In genomic region chr9:8391566-8391965, GRCh38 we compare ENCODE assay signal across 19 cellular contexts.
A peak's percentile ranks its signal among the peaks of the same experiment; 100 is the strongest.
DNase-seq lines count a peak whose midpoint lies in the region; ATAC-seq and TF ChIP-seq lines count a peak whose summit lies in the region.
"Had no signal": no experiment of that assay in that cellular context is flagged by ENCODE, and none has a peak within 500 bp of the region (broad histone marks: within the 10 kb centered on the region; RNA-seq: fewer than 3 reads in every experiment).

No MANE protein-coding gene starts in this region.

- DNase-seq in astrocyte of the hippocampus (ENCODE audit: low read depth, low spot score) (peak; percentile 11), fibroblast of mammary gland (ENCODE audit: low read depth) (peak; percentile 49), fibroblast of the aortic adventitia (ENCODE audit: low read depth) (peak; percentile 70), putamen (ENCODE audit: low spot score) (peak; percentile 10), GM23248 (no peak), SHP77 treated with DMSO at 0.1 percent for 48 hours (lab: John Stamatoyannopoulos, UW) (no peak)
- DNase-seq: 8988T; ACHN; AML-193; Caco-2; Calu3; CD4-positive, alpha-beta T cell; CD8-positive, alpha-beta T cell; DMS79 treated with DMSO at 0.1 percent for 48 hours; GF-D8 had no signal

- no peak for ATAC-seq in GM21447 (IDR thresholded peaks at IDR 0.05; ENCODE audit: unreplicated experiment)
- no peak for ATAC-seq in activated CD4-positive, CD25-positive, alpha-beta regulatory T cell treated with anti-CD3 and anti-CD28 coated beads, Interleukin-2, amount 50 U/mL, for 24 hours
- ATAC-seq: CD8-positive, alpha-beta T cell had no signal

- in situ Hi-C loops in GM23248 (cut with MboI): loop anchor here (25.0 kb wide), 1 partner anchor 104 kb away; no protein-coding TSS in a partner anchor

- H3K9ac ChIP-seq in GM23248: no peak overlapping the region
- H3K9ac ChIP-seq: BLaER1 treated with 17β-estradiol and CSF1 and Interleukin-3, amounts not matched to agents 10 nM and 100 nM had no signal

- no peak overlapping the region for H3K27ac ChIP-seq in GM23248
- H3K27ac ChIP-seq: BLaER1 treated with 17β-estradiol and CSF1 and Interleukin-3, amounts not matched to agents 10 nM and 100 nM; C4-2B had no signal

- H3K4me3 ChIP-seq in fibroblast of mammary gland (ENCODE audit: control insufficient read depth, low read depth, low read length) (no peak overlapping the region), fibroblast of the aortic adventitia (ENCODE audit: low read depth, low read length) (no peak overlapping the region), GM23248 (no peak overlapping the region)
- H3K4me3 ChIP-seq: BLaER1 treated with 17β-estradiol and CSF1 and Interleukin-3, amounts not matched to agents 10 nM and 100 nM had no signal

- H3K9me3 ChIP-seq in GM23248 (ENCODE audit: low read depth): no peaks in the 10 kb centered on the region
- H3K9me3 ChIP-seq: BLaER1 treated with 17β-estradiol and CSF1 and Interleukin-3, amounts not matched to agents 10 nM and 100 nM; Caco-2 had no signal

- no peaks in the 10 kb centered on the region for H3K36me3 ChIP-seq in GM23248 (ENCODE audit: low read depth)
- H3K36me3 ChIP-seq: BLaER1 treated with 17β-estradiol and CSF1 and Interleukin-3, amounts not matched to agents 10 nM and 100 nM had no signal

- H3K9me2 ChIP-seq in GM23248 (ENCODE audit: insufficient read depth): no peaks in the 10 kb centered on the region

- H3F3A ChIP-seq in GM23248 (ENCODE audit: insufficient read depth): no peaks in the 10 kb centered on the region

- TF ChIP-seq CTCF in fibroblast of mammary gland (conservative IDR thresholded peaks at IDR 0.05; ENCODE audit: control insufficient read depth, insufficient read depth, low read depth, low read length) (no peak), fibroblast of the aortic adventitia (IDR thresholded peaks at IDR 0.05; ENCODE audit: insufficient read depth, low read length) (no peak)

- no peak overlapping the region for H2AFZ ChIP-seq in GM23248

- no peaks in the 10 kb centered on the region for H3K27me3 ChIP-seq in GM23248 (replicated peaks; ENCODE audit: insufficient read depth)
- H3K27me3 ChIP-seq: BLaER1 treated with 17β-estradiol and CSF1 and Interleukin-3, amounts not matched to agents 10 nM and 100 nM had no signal

- H3K79me2 ChIP-seq in GM23248 (ENCODE audit: insufficient read depth): no peaks in the 10 kb centered on the region

- H3K4me2 ChIP-seq in GM23248 (ENCODE audit: unreplicated experiment): no peak overlapping the region
- H3K4me2 ChIP-seq: BLaER1 treated with 17β-estradiol and CSF1 and Interleukin-3, amounts not matched to agents 10 nM and 100 nM had no signal

- H3K4me1 ChIP-seq in GM23248 (ENCODE audit: insufficient read depth): no peaks in the 10 kb centered on the region
- H3K4me1 ChIP-seq: BLaER1 treated with 17β-estradiol and CSF1 and Interleukin-3, amounts not matched to agents 10 nM and 100 nM; Caco-2 had no signal

- H4K20me1 ChIP-seq in GM23248 (ENCODE audit: insufficient read depth): no peaks in the 10 kb centered on the region
- H4K20me1 ChIP-seq: BLaER1 treated with 17β-estradiol and CSF1 and Interleukin-3, amounts not matched to agents 10 nM and 100 nM had no signal

Comparison
In these comparisons a context has a peak if more than half of its experiments do, and no peak if none do; other contexts are left out.
1. DNase-seq: peak in astrocyte of the hippocampus (single experiment), fibroblast of mammary gland (single experiment), fibroblast of the aortic adventitia (single experiment) and putamen (single experiment); none in GM23248 (single experiment) and SHP77 treated with DMSO at 0.1 percent for 48 hours (single experiment).